In the genomic region with DNA sequence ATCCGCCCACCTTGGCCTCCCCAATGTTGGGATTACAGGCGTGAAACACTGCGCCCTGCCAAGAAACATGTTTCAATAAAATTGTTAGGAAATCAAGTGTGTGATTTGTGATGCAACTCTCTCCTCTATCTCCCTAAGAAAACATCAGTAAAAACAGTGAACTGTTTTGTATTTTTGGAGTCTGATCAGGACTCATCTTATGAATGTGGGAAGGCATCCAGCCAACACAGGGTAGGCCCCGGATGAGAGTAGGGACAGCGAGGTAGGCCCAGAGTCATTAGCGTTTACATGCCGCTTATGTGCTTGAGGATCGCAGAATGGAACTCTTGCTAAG, we compare ENCODE assay signal across 8 cellular contexts. TPM values are rescaled to one million over a fixed set of nuclear protein-coding genes. Genes with fewer than 3 reads are reported as not detected.
A peak's percentile ranks its signal among the peaks of the same experiment; 100 is the strongest.
DNase-seq lines count a peak whose midpoint lies in the region; ATAC-seq and TF ChIP-seq lines count a peak whose summit lies in the region.

No MANE protein-coding gene starts in this region.

- DNase-seq in heart left ventricle: no peak
- DNase-seq in Right ventricle myocardium inferior (ENCODE audit: missing footprints): no peak
- peak; percentile 77 for DNase-seq in MCF 10A (ENCODE audit: unreplicated experiment)
- DNase-seq in mesenteric fat pad (ENCODE audit: low spot score): peak; percentile 59
- DNase-seq in vagina (ENCODE audit: extremely low spot score in 2 of 2): peak in 1 of 2 donors; percentile 81
- DNase-seq in NCI-H1048 (lab: John Stamatoyannopoulos, UW): no peak

- peak overlapping the region; percentile 99 for H3K27ac Mint-ChIP-seq in MCF 10A (ENCODE audit: low read depth, unreplicated experiment)

- BruUV-seq in MCF 10A (replicated peaks; lab: Mats Ljungman, UMichigan): no TSS peak

- H3K4me3 ChIP-seq in heart left ventricle: peak overlapping the region in 11 of 12 donors; percentile 55 to 96 (median 85)
- peak overlapping the region; percentile 77 to 89 for H3K4me3 ChIP-seq in vagina

- no peaks in the 10 kb centered on the region for H3K27me3 ChIP-seq in heart left ventricle
- no peaks in the 10 kb centered on the region for H3K27me3 ChIP-seq in vagina

- H3K9me3 Mint-ChIP-seq in MCF 10A (ENCODE audit: unreplicated experiment): no peaks in the 10 kb centered on the region

- POLR2A ChIA-PET in MCF 10A (lab: Yijun Ruan, JAX): interaction anchor here (1.6 to 4.1 kb wide), 11 partner anchors 9 to 344 kb away, joined by 3 to 94 read pairs (median 8); a partner anchor contains a TSS

- ATAC-seq in heart left ventricle (peak in 1 of 4 donors; percentile 1), Right ventricle myocardium inferior (no peak), GM21390 (IDR thresholded peaks at IDR 0.05; ENCODE audit: unreplicated experiment) (no peak), HG03342 (IDR thresholded peaks at IDR 0.05; ENCODE audit: unreplicated experiment) (no peak)

- no peaks in the 10 kb centered on the region for H3K27me3 Mint-ChIP-seq in MCF 10A (ENCODE audit: insufficient read depth, unreplicated experiment)

- H3K9me3 ChIP-seq in heart left ventricle: no peaks in the 10 kb centered on the region
- no peaks in the 10 kb centered on the region for H3K9me3 ChIP-seq in vagina

- H3K4me1 Mint-ChIP-seq in MCF 10A (ENCODE audit: insufficient read depth, unreplicated experiment): peaks cover 5% of the 10 kb centered on the region

- H3K36me3 ChIP-seq in heart left ventricle: peaks cover 0 to 35% (median 9%) of the 10 kb centered on the region in 9 donors
- peaks cover 0 to under 1% of the 10 kb centered on the region in 2 donors for H3K36me3 ChIP-seq in vagina

- peaks cover 0 to 43% (median 13%) of the 10 kb centered on the region in 12 donors for H3K4me1 ChIP-seq in heart left ventricle
- H3K4me1 ChIP-seq in vagina: peaks cover 23% of the 10 kb centered on the region

- intact Hi-C loops in heart left ventricle (cut with DNase I) (loop anchor here in 3 of 10 donors (5.0 to 10.0 kb wide), 3 partner anchors 54 to 292 kb away; a partner anchor contains a TSS), Right ventricle myocardium inferior (cut with DNase I) (no loop called here), MCF 10A (cut with micrococcal nuclease) (no loop called here), vagina (cut with DNase I) (loop anchor here (5.0 kb wide), 1 partner anchor 49 kb away; a partner anchor contains a TSS)

- TF ChIP-seq POLR2A in heart left ventricle (IDR thresholded peaks at IDR 0.05) (no peak), vagina (IDR thresholded peaks at IDR 0.05) (no peak)

- H3K27ac ChIP-seq in heart left ventricle: peak overlapping the region in 11 of 12 donors; percentile 93 to 100 (median 99)
- H3K27ac ChIP-seq in vagina: peak overlapping the region; percentile 98

- TF ChIP-seq CTCF in heart left ventricle (IDR thresholded peaks at IDR 0.05): no peak
- no peak for TF ChIP-seq CTCF in MCF 10A (IDR thresholded peaks at IDR 0.05; ENCODE audit: unreplicated experiment)
- no peak for TF ChIP-seq CTCF in vagina (IDR thresholded peaks at IDR 0.05)

- peak overlapping the region; percentile 72 for H3K4me3 Mint-ChIP-seq in MCF 10A (ENCODE audit: unreplicated experiment)

- peaks cover 10% of the 10 kb centered on the region for H3K36me3 Mint-ChIP-seq in MCF 10A (ENCODE audit: insufficient read depth, unreplicated experiment)

- CTCF ChIA-PET in MCF 10A (lab: Yijun Ruan, JAX): interaction anchor here (0.6 to 2.6 kb wide), 4 partner anchors 52 to 62 kb away, joined by 3 to 14 read pairs (median 4); no protein-coding TSS in a partner anchor

- WGBS in heart left ventricle, 4 donors: 73 to 82% (median 77%) methylated on average over 8 of the region's 8 CpGs

RNA-seq across cellular contexts. Expression of a gene that starts 0.9 kb away (rescaled TPM):
- total RNA-seq in heart left ventricle (1 to 10 TPM; 2.6 to 8.4 (median 4.1) TPM), Right ventricle myocardium inferior (5.2 TPM), MCF 10A (2022) (17.6 and 20.5 TPM in 2 replicates), mesenteric fat pad (14.1 TPM), vagina (10.3 TPM)
- 1 to 10 TPM; 4.7 to 6.4 TPM for polyA plus RNA-seq in heart left ventricle

RNA-seq across cellular contexts. Expression of a gene that starts 8.3 kb away (rescaled TPM):
- 10 to 100 TPM; 44.9 to 73.6 (median 61.2) TPM for total RNA-seq in heart left ventricle
- polyA plus RNA-seq in heart left ventricle: 10 to 100 TPM; 24.7 to 69.2 TPM
- 62.3 TPM for total RNA-seq in Right ventricle myocardium inferior
- 60.7 and 62.5 TPM in 2 replicates for total RNA-seq in MCF 10A (2022)
- 52.7 TPM for total RNA-seq in mesenteric fat pad
- 44.4 TPM for total RNA-seq in vagina

RNA-seq across cellular contexts. Expression of a gene that starts 29.4 kb away (rescaled TPM):
- total RNA-seq in heart left ventricle: 1 to 10 TPM in 8 of 9 donors, under 1 TPM in 1; 0.95 to 6.6 (median 2.8) TPM
- 1 to 10 TPM; 1.2 to 3.8 TPM for polyA plus RNA-seq in heart left ventricle
- total RNA-seq in Right ventricle myocardium inferior: 2.2 TPM
- 3.0 and 7.6 TPM in 2 replicates for total RNA-seq in MCF 10A (2022)
- 9.9 TPM for total RNA-seq in mesenteric fat pad
- total RNA-seq in vagina: 12.3 TPM

RNA-seq across cellular contexts. Expression of a gene that starts 41.2 kb away (rescaled TPM):
- total RNA-seq in heart left ventricle (10 to 100 TPM in 2 of 9 donors, 1 to 10 TPM in 7; 5.7 to 30.2 (median 8.2) TPM), Right ventricle myocardium inferior (8.7 TPM), MCF 10A (2022) (10.4 and 14.0 TPM in 2 replicates), mesenteric fat pad (26.8 TPM), vagina (25.0 TPM)
- 1 to 10 TPM; 5.6 to 6.6 TPM for polyA plus RNA-seq in heart left ventricle

RNA-seq across cellular contexts. Expression of a gene that starts 47.8 kb away (rescaled TPM):
- total RNA-seq in heart left ventricle (100 to 1,000 TPM in 7 of 9 donors, 10 to 100 TPM in 2; 62.9 to 133 (median 117) TPM), Right ventricle myocardium inferior (120 TPM), MCF 10A (2022) (30.5 and 47.0 TPM in 2 replicates), mesenteric fat pad (52.4 TPM), vagina (93.8 TPM)
- polyA plus RNA-seq in heart left ventricle: 100 to 1,000 TPM in 1 of 2 donors, 10 to 100 TPM in 1; 45.8 to 109 TPM

Comparison
In these comparisons a context has a peak if more than half of its experiments do, and no peak if none do; other contexts are left out.
1. DNase-seq: peak in MCF 10A (single experiment) and mesenteric fat pad (single experiment); none in heart left ventricle (0 of 5), Right ventricle myocardium inferior (single experiment) and NCI-H1048 (single experiment).